In the genomic region with DNA sequence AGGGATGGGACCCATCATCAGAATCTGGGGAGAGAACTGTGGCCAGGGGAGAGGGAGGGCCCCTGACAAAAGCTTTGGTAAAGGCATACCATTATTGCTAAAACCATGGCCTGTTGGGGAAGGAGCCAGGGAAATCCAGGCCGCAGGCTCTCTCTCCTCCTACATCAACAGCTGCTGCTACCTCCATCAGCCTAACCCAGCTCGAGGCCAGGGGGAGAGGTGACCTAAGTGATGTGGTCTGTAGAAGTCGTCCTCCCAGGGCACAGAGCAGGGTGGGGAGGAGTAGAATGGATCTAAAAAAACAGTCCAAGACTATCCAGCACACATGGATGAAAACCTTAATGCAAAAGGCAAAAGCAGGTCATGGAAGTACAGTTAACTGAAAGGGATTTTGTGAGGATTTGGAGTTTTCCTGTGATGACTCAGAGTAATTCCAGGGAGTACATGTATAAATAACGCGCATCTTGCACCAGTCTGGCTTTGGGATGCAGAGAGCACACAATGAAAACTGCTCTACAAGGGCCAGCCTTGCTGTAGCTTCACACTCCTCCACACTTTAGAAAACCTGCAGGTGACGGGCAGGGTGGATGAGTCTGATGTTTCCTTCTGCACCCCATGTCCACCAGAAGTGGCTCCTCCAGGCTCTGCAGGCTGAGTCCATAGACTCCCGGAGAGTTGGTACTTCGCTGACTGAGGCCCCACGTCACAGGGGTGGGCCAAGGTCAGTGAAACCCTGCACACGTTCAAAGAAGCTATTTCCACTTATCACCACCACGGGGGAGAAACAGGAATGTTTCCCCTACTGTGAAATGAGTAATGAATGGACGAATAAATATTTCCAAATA, we compare ENCODE assay signal across 2 cellular contexts.
TF ChIP-seq lines count a peak whose summit lies in the region.

No MANE protein-coding gene starts in this region.

TF ChIP-seq in SK-N-SH treated with all-trans-retinoic acid at 6 μM for 48 hours, 23 proteins besides CTCF, POLR2A, EP300 and RAD21:
- TF ChIP-seq TSHZ2 (CRISPR knock-in tag; IDR thresholded peaks at IDR 0.05) (no peak), SNAI2 (CRISPR knock-in tag; IDR thresholded peaks at IDR 0.05) (no peak), ISL1 (CRISPR knock-in tag; IDR thresholded peaks at IDR 0.05) (no peak), ARNTL (CRISPR knock-in tag; IDR thresholded peaks at IDR 0.05; ENCODE audit: borderline replicate concordance, low read depth) (no peak), BACH2 (CRISPR knock-in tag; IDR thresholded peaks at IDR 0.05; ENCODE audit: borderline replicate concordance) (no peak), ZC3H10 (CRISPR knock-in tag; IDR thresholded peaks at IDR 0.05) (no peak), POU6F1 (CRISPR knock-in tag; IDR thresholded peaks at IDR 0.05; ENCODE audit: borderline replicate concordance, low read depth) (no peak), TOX (CRISPR knock-in tag; IDR thresholded peaks at IDR 0.05; ENCODE audit: borderline replicate concordance) (no peak), ZFP30 (CRISPR knock-in tag; IDR thresholded peaks at IDR 0.05) (no peak), ZNF565 (CRISPR knock-in tag; conservative IDR thresholded peaks at IDR 0.05; ENCODE audit: low read depth) (no peak)
- TF ChIP-seq, protein P1, sequence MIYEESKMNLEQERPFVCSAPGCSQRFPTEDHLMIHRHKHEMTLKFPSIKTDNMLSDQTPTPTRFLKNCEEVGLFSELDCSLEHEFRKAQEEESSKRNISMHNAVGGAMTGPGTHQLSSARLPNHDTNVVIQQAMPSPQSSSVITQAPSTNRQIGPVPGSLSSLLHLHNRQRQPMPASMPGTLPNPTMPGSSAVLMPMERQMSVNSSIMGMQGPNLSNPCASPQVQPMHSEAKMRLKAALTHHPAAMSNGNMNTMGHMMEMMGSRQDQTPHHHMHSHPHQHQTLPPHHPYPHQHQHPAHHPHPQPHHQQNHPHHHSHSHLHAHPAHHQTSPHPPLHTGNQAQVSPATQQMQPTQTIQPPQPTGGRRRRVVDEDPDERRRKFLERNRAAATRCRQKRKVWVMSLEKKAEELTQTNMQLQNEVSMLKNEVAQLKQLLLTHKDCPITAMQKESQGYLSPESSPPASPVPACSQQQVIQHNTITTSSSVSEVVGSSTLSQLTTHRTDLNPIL (CRISPR knock-in tag; IDR thresholded peaks at IDR 0.05; ENCODE audit: low read depth): no peak

TF ChIP-seq in SK-N-SH, 30 proteins besides CTCF, POLR2A, EP300 and RAD21:
- TF ChIP-seq, protein P2, sequence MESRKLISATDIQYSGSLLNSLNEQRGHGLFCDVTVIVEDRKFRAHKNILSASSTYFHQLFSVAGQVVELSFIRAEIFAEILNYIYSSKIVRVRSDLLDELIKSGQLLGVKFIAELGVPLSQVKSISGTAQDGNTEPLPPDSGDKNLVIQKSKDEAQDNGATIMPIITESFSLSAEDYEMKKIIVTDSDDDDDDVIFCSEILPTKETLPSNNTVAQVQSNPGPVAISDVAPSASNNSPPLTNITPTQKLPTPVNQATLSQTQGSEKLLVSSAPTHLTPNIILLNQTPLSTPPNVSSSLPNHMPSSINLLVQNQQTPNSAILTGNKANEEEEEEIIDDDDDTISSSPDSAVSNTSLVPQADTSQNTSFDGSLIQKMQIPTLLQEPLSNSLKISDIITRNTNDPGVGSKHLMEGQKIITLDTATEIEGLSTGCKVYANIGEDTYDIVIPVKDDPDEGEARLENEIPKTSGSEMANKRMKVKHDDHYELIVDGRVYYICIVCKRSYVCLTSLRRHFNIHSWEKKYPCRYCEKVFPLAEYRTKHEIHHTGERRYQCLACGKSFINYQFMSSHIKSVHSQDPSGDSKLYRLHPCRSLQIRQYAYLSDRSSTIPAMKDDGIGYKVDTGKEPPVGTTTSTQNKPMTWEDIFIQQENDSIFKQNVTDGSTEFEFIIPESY (IDR thresholded peaks at IDR 0.05; ENCODE audit: borderline replicate concordance, low read depth): no peak
- TF ChIP-seq YY1 (IDR thresholded peaks at IDR 0.05; ENCODE audit: low read depth) (no peak), FOSL2 (IDR thresholded peaks at IDR 0.05; ENCODE audit: borderline replicate concordance, low read depth) (no peak), RFX5 (IDR thresholded peaks at IDR 0.05; ENCODE audit: low read length) (no peak), REST (IDR thresholded peaks at IDR 0.05; ENCODE audit: low read depth, low read length) (no peak), EZH2phosphoT487 (IDR thresholded peaks at IDR 0.05; ENCODE audit: borderline replicate concordance, low read depth) (no peak), RCOR1 (IDR thresholded peaks at IDR 0.05; ENCODE audit: low read length) (no peak), TCF12 (IDR thresholded peaks at IDR 0.05) (no peak), MEF2A (IDR thresholded peaks at IDR 0.05; ENCODE audit: borderline replicate concordance, low read depth) (no peak), POLR2AphosphoS5 (IDR thresholded peaks at IDR 0.05; ENCODE audit: low read depth, low read length) (no peak)
- TF ChIP-seq, protein P3, sequence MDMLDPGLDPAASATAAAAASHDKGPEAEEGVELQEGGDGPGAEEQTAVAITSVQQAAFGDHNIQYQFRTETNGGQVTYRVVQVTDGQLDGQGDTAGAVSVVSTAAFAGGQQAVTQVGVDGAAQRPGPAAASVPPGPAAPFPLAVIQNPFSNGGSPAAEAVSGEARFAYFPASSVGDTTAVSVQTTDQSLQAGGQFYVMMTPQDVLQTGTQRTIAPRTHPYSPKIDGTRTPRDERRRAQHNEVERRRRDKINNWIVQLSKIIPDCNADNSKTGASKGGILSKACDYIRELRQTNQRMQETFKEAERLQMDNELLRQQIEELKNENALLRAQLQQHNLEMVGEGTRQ (IDR thresholded peaks at IDR 0.05; ENCODE audit: borderline replicate concordance, low read depth, low read length): no peak
